Comparison of ENCODE assay signal across 1 cellular context in genomic region chr16:2270588-2271470, GRCh38.
TF ChIP-seq lines count a peak whose summit lies in the region.

No MANE protein-coding gene starts in this region.

TF ChIP-seq in IMR-90, 13 proteins besides CTCF, POLR2A, EP300 and RAD21:
- no peak for TF ChIP-seq USF2 (IDR thresholded peaks at IDR 0.05; ENCODE audit: low read depth, low read length)
- no peak for TF ChIP-seq ELK1 (IDR thresholded peaks at IDR 0.05; ENCODE audit: borderline replicate concordance, low read depth, low read length)
- no peak for TF ChIP-seq RCOR1 (IDR thresholded peaks at IDR 0.05; ENCODE audit: insufficient replicate concordance, low read length)
- TF ChIP-seq RFX5 (IDR thresholded peaks at IDR 0.05; ENCODE audit: low read depth, low read length) = no peak
- no peak for TF ChIP-seq NFE2L2 (IDR thresholded peaks at IDR 0.05; ENCODE audit: low read depth, low read length)
- no peak for TF ChIP-seq CEBPB (IDR thresholded peaks at IDR 0.05; ENCODE audit: low read depth, low read length)
- TF ChIP-seq MXI1 (IDR thresholded peaks at IDR 0.05; ENCODE audit: borderline replicate concordance, low read depth, low read length) = no peak
- no peak for TF ChIP-seq MAZ (IDR thresholded peaks at IDR 0.05; ENCODE audit: borderline replicate concordance, low read depth, low read length)
- no peak for TF ChIP-seq FOS (IDR thresholded peaks at IDR 0.05; ENCODE audit: low read depth, low read length)
- TF ChIP-seq BHLHE40 (IDR thresholded peaks at IDR 0.05; ENCODE audit: low read depth, low read length) = no peak
- TF ChIP-seq MAFK (IDR thresholded peaks at IDR 0.05; ENCODE audit: low read depth, low read length) = no peak
- no peak for TF ChIP-seq SMC3 (IDR thresholded peaks at IDR 0.05; ENCODE audit: low read depth, low read length)
- TF ChIP-seq CHD1 (IDR thresholded peaks at IDR 0.05; ENCODE audit: low read depth, low read length) = no peak
